ENCODE assay signal across 10 cellular contexts in the genomic region with DNA sequence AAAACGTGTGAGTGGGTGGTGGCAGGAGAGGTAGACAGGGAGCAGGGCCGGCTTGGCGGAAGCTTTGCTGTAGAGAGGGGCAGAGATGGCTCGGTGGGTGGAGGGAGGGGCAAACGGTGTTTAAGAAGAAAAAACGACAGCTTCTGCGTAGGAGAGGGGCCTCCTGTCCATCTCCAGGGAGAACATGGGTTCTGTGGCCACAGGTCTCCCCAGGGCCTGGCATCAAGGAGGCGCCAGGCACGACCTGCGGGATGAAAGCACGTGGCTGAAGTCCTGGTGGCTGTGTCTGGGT. TPM values are rescaled to one million over a fixed set of nuclear protein-coding genes. Genes with fewer than 3 reads are reported as not detected.
DNase-seq lines count a peak whose midpoint lies in the region; ATAC-seq and TF ChIP-seq lines count a peak whose summit lies in the region.
"Had no signal": no experiment of that assay in that cellular context is flagged by ENCODE, and none has a peak within 500 bp of the region (broad histone marks: within the 10 kb centered on the region; RNA-seq: fewer than 3 reads in every experiment).

No MANE protein-coding gene starts in this region.

- no peaks in the 10 kb centered on the region for H3K36me3 ChIP-seq in CD8-positive, alpha-beta memory T cell (ENCODE audit: insufficient read depth, low read length)
- no peaks in the 10 kb centered on the region for H3K36me3 ChIP-seq in OCI-LY1 (ENCODE audit: insufficient read depth, low read length)

- no peaks in the 10 kb centered on the region for H3K36me3 Mint-ChIP-seq in CD8-positive, alpha-beta memory T cell
- no peaks in the 10 kb centered on the region for H3K36me3 Mint-ChIP-seq in neural crest cell (ENCODE audit: low read depth)

- H3K27ac ChIP-seq in CD8-positive, alpha-beta memory T cell (ENCODE audit: low read depth, low read length), result no peak overlapping the region
- H3K27ac ChIP-seq in OCI-LY1 (ENCODE audit: low read depth, low read length, poor library complexity, severe bottlenecking) (no peak overlapping the region), coronary artery (no peak overlapping the region)

- no peak for DNase-seq in CD8-positive, alpha-beta memory T cell
- DNase-seq in coronary artery (ENCODE audit: low spot score), result no peak
- no peak for DNase-seq in neural crest cell (ENCODE audit: low read depth, low spot score)
- DNase-seq in activated CD4-positive, CD25-positive, alpha-beta regulatory T cell (lab: John Stamatoyannopoulos, UW), result no peak
- DNase-seq in NCI-H1417 (lab: John Stamatoyannopoulos, UW), result no peak
- DNase-seq: GDM1 had no signal

- CTCF ChIA-PET in CD8-positive, alpha-beta memory T cell (lab: Charles Lee), result interaction anchor here (1.2 kb wide), 1 partner anchor 105 kb away, joined by 3 read pairs; no protein-coding TSS in a partner anchor

- peak overlapping the region; percentile 87 for H3K4me2 ChIP-seq in OCI-LY1 (ENCODE audit: low read length)

- no peak overlapping the region for H2AFZ ChIP-seq in OCI-LY1 (ENCODE audit: low read length)

- no peak for TF ChIP-seq CTCF in OCI-LY1 (IDR thresholded peaks at IDR 0.05; ENCODE audit: low read length)
- no peak for TF ChIP-seq CTCF in coronary artery (IDR thresholded peaks at IDR 0.05)
- TF ChIP-seq CTCF in neural crest cell (conservative IDR thresholded peaks at IDR 0.05), result no peak

- H3K9me2 ChIP-seq in OCI-LY1 (ENCODE audit: low read depth, low read length), result no peaks in the 10 kb centered on the region

- H4K20me1 ChIP-seq in OCI-LY1 (ENCODE audit: insufficient read depth, low read length), result no peaks in the 10 kb centered on the region

- POLR2A ChIA-PET in CD8-positive, alpha-beta memory T cell (lab: Charles Lee), result interaction anchor here (1.1 kb wide), 1 partner anchor 100 kb away, joined by 3 read pairs; no protein-coding TSS in a partner anchor

- no peaks in the 10 kb centered on the region for H3K79me2 ChIP-seq in OCI-LY1 (ENCODE audit: insufficient read depth, low read length)

- H3K9me3 Mint-ChIP-seq in CD8-positive, alpha-beta memory T cell, result no peaks in the 10 kb centered on the region
- no peaks in the 10 kb centered on the region for H3K9me3 Mint-ChIP-seq in neural crest cell

- no peaks in the 10 kb centered on the region for H3K9me3 ChIP-seq in CD8-positive, alpha-beta memory T cell (ENCODE audit: low read length)
- no peaks in the 10 kb centered on the region for H3K9me3 ChIP-seq in OCI-LY1 (ENCODE audit: low read length)

- H3K9ac ChIP-seq in OCI-LY1 (ENCODE audit: low read length), result peak overlapping the region; percentile 71; the same call in 1 of the 2 replicates

- H3F3A ChIP-seq in OCI-LY1 (ENCODE audit: insufficient read depth, low read length), result no peaks in the 10 kb centered on the region

- peaks cover 13 to 44% (median 15%) of the 10 kb centered on the region in 3 donors for H3K4me1 Mint-ChIP-seq in CD8-positive, alpha-beta memory T cell
- H3K4me1 Mint-ChIP-seq in neural crest cell, result peaks cover 10% of the 10 kb centered on the region

- ATAC-seq in HG02678 (IDR thresholded peaks at IDR 0.05; ENCODE audit: unreplicated experiment), result no peak
- ATAC-seq in GM21360 (IDR thresholded peaks at IDR 0.05; ENCODE audit: unreplicated experiment), result no peak

- H3K27me3 Mint-ChIP-seq in CD8-positive, alpha-beta memory T cell, result peaks cover 6 to 8% of the 10 kb centered on the region in 2 donors
- H3K27me3 Mint-ChIP-seq in neural crest cell (ENCODE audit: low read depth), result peaks cover 83% of the 10 kb centered on the region

- H3K4me3 Mint-ChIP-seq in CD8-positive, alpha-beta memory T cell, result peak overlapping the region; percentile 66 to 90 (median 79)
- H3K4me3 Mint-ChIP-seq in neural crest cell, result peak overlapping the region; percentile 70

- H3K27ac Mint-ChIP-seq in CD8-positive, alpha-beta memory T cell, result peak overlapping the region in 7 of 8 donors; percentile 12 to 86 (median 68)
- H3K27ac Mint-ChIP-seq in neural crest cell (ENCODE audit: unreplicated experiment), result no peak overlapping the region

- H3K27me3 ChIP-seq in CD8-positive, alpha-beta memory T cell (ENCODE audit: insufficient read depth, low read length, poor library complexity, severe bottlenecking), result no peaks in the 10 kb centered on the region
- H3K27me3 ChIP-seq in OCI-LY1 (ENCODE audit: insufficient read depth, low read length), result peaks cover 9% of the 10 kb centered on the region

- H3K4me3 ChIP-seq in CD8-positive, alpha-beta memory T cell (ENCODE audit: low read length), result peak overlapping the region; percentile 70
- H3K4me3 ChIP-seq in OCI-LY1 (ENCODE audit: low read depth, low read length, poor library complexity, severe bottlenecking) (peak overlapping the region; percentile 73), coronary artery (peak overlapping the region; percentile 72)

- peaks cover 25% of the 10 kb centered on the region for H3K4me1 ChIP-seq in CD8-positive, alpha-beta memory T cell (ENCODE audit: insufficient read depth, low read length)
- H3K4me1 ChIP-seq in OCI-LY1 (ENCODE audit: insufficient read depth, low read length, severe bottlenecking), result peaks cover 26% of the 10 kb centered on the region

RNA-seq across cellular contexts. Expression of a gene that starts 1.0 kb away (rescaled TPM):
- 10 to 100 TPM; 13.8 to 15.4 TPM for total RNA-seq in CD8-positive, alpha-beta memory T cell
- 17.4 TPM for polyA plus RNA-seq in CD8-positive, alpha-beta memory T cell
- 8.6 and 10.6 TPM in 2 replicates for total RNA-seq in neural crest cell

RNA-seq across cellular contexts. Expression of a gene that starts 30.0 kb away (rescaled TPM):
- not detected for total RNA-seq in CD8-positive, alpha-beta memory T cell
- not detected for polyA plus RNA-seq in CD8-positive, alpha-beta memory T cell
- total RNA-seq in neural crest cell, result 0.18 and 0.54 TPM in 2 replicates
- total RNA-seq: endothelial cell of umbilical vein had no signal
- polyA plus RNA-seq: endothelial cell of umbilical vein had no signal

RNA-seq across cellular contexts. Expression of a gene that starts 45.6 kb away (rescaled TPM):
- total RNA-seq in CD8-positive, alpha-beta memory T cell, result not detected
- polyA plus RNA-seq in CD8-positive, alpha-beta memory T cell, result not detected
- 0.12 and 0.32 TPM in 2 replicates for total RNA-seq in neural crest cell
- total RNA-seq: endothelial cell of umbilical vein had no signal
- polyA plus RNA-seq: endothelial cell of umbilical vein had no signal
